19 cellular contexts compared by ENCODE assay signal in the genomic region with DNA sequence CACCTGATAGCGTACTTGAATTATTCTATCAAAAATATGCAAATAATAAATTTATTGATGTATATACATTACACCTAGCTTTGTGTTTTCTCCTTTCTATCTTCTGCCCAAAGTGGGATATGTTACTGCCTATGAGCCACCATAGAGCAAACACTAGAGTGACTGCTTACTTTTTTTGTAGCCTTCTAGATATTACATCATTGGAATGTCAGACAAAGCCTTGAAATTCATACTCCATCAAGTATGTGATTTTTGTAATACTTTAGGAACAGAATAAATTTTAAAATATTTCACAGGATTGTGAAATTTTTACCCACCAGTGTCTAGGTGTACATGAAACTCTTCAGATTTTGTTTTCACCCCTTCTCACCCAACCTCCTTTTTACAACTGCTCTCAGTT.
DNase-seq lines count a peak whose midpoint lies in the region; ATAC-seq and TF ChIP-seq lines count a peak whose summit lies in the region.
"Had no signal": no experiment of that assay in that cellular context is flagged by ENCODE, and none has a peak within 500 bp of the region (broad histone marks: within the 10 kb centered on the region; RNA-seq: fewer than 3 reads in every experiment).

No MANE protein-coding gene starts in this region.

- DNase-seq in AG20443 (ENCODE audit: low spot score) (peak; percentile 27), astrocyte of the spinal cord (ENCODE audit: low read depth, low spot score) (peak; percentile 15), fibroblast of the aortic adventitia (ENCODE audit: low read depth) (peak; percentile 46), retina (peak; percentile 6), smooth muscle cell (lab: John Stamatoyannopoulos, UW; ENCODE audit: unreplicated experiment) (no peak), suprapubic skin (ENCODE audit: low spot score in 2 of 2) (no peak), germinal center (ENCODE audit: low spot score) (no peak)
- DNase-seq: 8988T; CD8-positive, alpha-beta memory T cell; DMS79 treated with DMSO at 0.1 percent for 48 hours; H9; Karpas-422; MG63; NCI-H1092; NCI-H2081 treated with DMSO at 0.1 percent for 48 hours; NCI-H510A treated with DMSO at 0.1 percent for 48 hours had no signal

- TF ChIP-seq CTCF in astrocyte of the spinal cord (IDR thresholded peaks at IDR 0.05; ENCODE audit: low read depth, low read length) (no peak), fibroblast of the aortic adventitia (IDR thresholded peaks at IDR 0.05; ENCODE audit: insufficient read depth, low read length) (no peak), smooth muscle cell (IDR thresholded peaks at IDR 0.05; ENCODE audit: borderline replicate concordance, insufficient read depth, poor library complexity, severe bottlenecking) (no peak), suprapubic skin (IDR thresholded peaks at IDR 0.05) (no peak)

- H2AFZ ChIP-seq in smooth muscle cell (ENCODE audit: low read depth): no peak overlapping the region

- no peaks in the 10 kb centered on the region for H3K79me2 ChIP-seq in smooth muscle cell (ENCODE audit: low read depth)

- in situ Hi-C loops in astrocyte of the spinal cord (cut with HindIII; ENCODE audit: low sequenced_read_pairs): no loop called here

- H3K4me3 ChIP-seq in astrocyte of the spinal cord (ENCODE audit: low read depth, low read length): no peak overlapping the region
- no peak overlapping the region for H3K4me3 ChIP-seq in fibroblast of the aortic adventitia (ENCODE audit: low read depth, low read length)
- H3K4me3 ChIP-seq in smooth muscle cell: no peak overlapping the region
- H3K4me3 ChIP-seq in suprapubic skin: no peak overlapping the region
- H3K4me3 ChIP-seq: BLaER1 treated with 17β-estradiol and CSF1 and Interleukin-3, amounts not matched to agents 10 nM and 100 nM; MG63; SJSA1 had no signal

- H3K4me1 ChIP-seq in smooth muscle cell (ENCODE audit: low read depth) (no peaks in the 10 kb centered on the region), suprapubic skin (peaks cover 3% of the 10 kb centered on the region)
- H3K4me1 ChIP-seq: BLaER1 treated with 17β-estradiol and CSF1 and Interleukin-3, amounts not matched to agents 10 nM and 100 nM had no signal

- H3K9ac ChIP-seq in smooth muscle cell (ENCODE audit: low read depth): no peak overlapping the region
- H3K9ac ChIP-seq: BLaER1 treated with 17β-estradiol and CSF1 and Interleukin-3, amounts not matched to agents 10 nM and 100 nM had no signal

- H3K27ac ChIP-seq in smooth muscle cell (ENCODE audit: low read depth): no peak overlapping the region
- H3K27ac ChIP-seq in suprapubic skin: no peak overlapping the region
- H3K27ac ChIP-seq: BLaER1 treated with 17β-estradiol and CSF1 and Interleukin-3, amounts not matched to agents 10 nM and 100 nM; SJSA1 had no signal

- TF ChIP-seq POLR2A in suprapubic skin (IDR thresholded peaks at IDR 0.05): no peak

- ATAC-seq in GM19467 (IDR thresholded peaks at IDR 0.05; ENCODE audit: unreplicated experiment): no peak

- no peak for TF ChIP-seq EP300 in suprapubic skin (IDR thresholded peaks at IDR 0.05)

- 93% methylated on average over 1 of the region's 1 CpG for WGBS in smooth muscle cell (ENCODE audit: low lambda C conversion rate)
- WGBS in suprapubic skin: 98% methylated on average over 1 of the region's 1 CpG

- H4K20me1 ChIP-seq in smooth muscle cell (ENCODE audit: low read depth): no peaks in the 10 kb centered on the region
- H4K20me1 ChIP-seq: BLaER1 treated with 17β-estradiol and CSF1 and Interleukin-3, amounts not matched to agents 10 nM and 100 nM had no signal

- no peak overlapping the region for H3K4me2 ChIP-seq in smooth muscle cell
- H3K4me2 ChIP-seq: BLaER1 treated with 17β-estradiol and CSF1 and Interleukin-3, amounts not matched to agents 10 nM and 100 nM had no signal

- H3K36me3 ChIP-seq in smooth muscle cell (ENCODE audit: low read depth) (no peaks in the 10 kb centered on the region), suprapubic skin (no peaks in the 10 kb centered on the region)
- H3K36me3 ChIP-seq: BLaER1 treated with 17β-estradiol and CSF1 and Interleukin-3, amounts not matched to agents 10 nM and 100 nM; SJSA1 had no signal

- no peaks in the 10 kb centered on the region for H3K27me3 ChIP-seq in smooth muscle cell (ENCODE audit: low read depth)
- no peaks in the 10 kb centered on the region for H3K27me3 ChIP-seq in suprapubic skin
- H3K27me3 ChIP-seq: BLaER1 treated with 17β-estradiol and CSF1 and Interleukin-3, amounts not matched to agents 10 nM and 100 nM; MG63; SJSA1 had no signal

- H3K9me3 ChIP-seq in smooth muscle cell (replicated peaks; ENCODE audit: low read depth) (no peaks in the 10 kb centered on the region), suprapubic skin (no peaks in the 10 kb centered on the region)
- H3K9me3 ChIP-seq: BLaER1 treated with 17β-estradiol and CSF1 and Interleukin-3, amounts not matched to agents 10 nM and 100 nM; SJSA1 had no signal

- no peaks in the 10 kb centered on the region for H3F3A ChIP-seq in smooth muscle cell (ENCODE audit: low read depth)

Comparison
In these comparisons a context has a peak if more than half of its experiments do, and no peak if none do; other contexts are left out.
1. DNase-seq: peak in AG20443 (single experiment), astrocyte of the spinal cord (single experiment), fibroblast of the aortic adventitia (single experiment) and retina (single experiment); none in smooth muscle cell (single experiment), suprapubic skin (0 of 2) and germinal center (single experiment).